17 cellular contexts compared by ENCODE assay signal in the genomic region with DNA sequence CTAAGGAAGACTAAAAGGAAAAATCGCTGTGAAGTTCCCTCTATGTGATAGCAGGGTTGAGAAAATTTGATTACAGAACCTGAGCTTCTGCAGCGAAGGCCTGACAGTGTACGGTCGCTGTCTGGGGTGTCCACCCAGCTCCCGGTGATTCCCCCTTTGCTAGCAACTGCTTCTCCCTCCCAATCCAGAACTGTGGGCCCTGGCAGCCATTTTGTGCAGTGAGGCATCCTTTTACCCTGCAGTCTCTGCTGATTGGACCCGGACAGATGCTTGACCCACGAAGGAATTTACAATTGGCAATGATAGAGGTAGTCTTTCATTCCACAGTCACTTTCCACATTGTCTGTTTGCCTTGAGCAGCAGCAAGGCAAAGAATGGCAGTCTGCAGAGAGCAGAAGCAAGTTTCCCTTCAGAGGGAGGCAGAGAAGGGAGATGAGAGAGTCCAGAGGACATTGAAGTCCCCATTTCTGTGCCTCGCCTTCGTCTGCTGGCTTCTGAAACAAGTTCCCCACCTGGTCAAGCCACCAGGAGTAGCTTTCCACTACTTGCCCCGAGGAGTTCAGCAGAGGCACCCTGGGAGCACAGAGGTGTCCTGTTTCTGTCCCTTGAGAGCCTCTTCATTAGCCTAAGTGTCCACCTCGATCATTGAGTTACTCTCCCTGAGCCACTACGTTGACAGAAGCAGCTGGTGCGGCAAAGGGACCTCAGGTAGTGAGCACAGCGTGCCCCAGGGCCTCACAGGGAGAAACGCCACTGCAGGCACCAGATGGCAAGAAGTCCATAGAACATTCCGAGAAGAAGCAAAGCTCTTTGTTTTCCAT.
"Had no signal": no experiment of that assay in that cellular context is flagged by ENCODE, and none has a peak within 500 bp of the region (broad histone marks: within the 10 kb centered on the region; RNA-seq: fewer than 3 reads in every experiment).

No MANE protein-coding gene starts in this region.

- H3K27me3 ChIP-seq: brain microvascular endothelial cell, left lung, sigmoid colon, suprapubic skin had no signal

- H3K27ac ChIP-seq: brain microvascular endothelial cell, left lung, psoas muscle, sigmoid colon, suprapubic skin had no signal

- H3K36me3 ChIP-seq: brain microvascular endothelial cell had no signal

- H3K4me1 ChIP-seq: left lung, sigmoid colon, suprapubic skin had no signal

- H3K27me3 Mint-ChIP-seq: activated CD4-positive, alpha-beta memory T cell treated with anti-CD3 and anti-CD28 coated beads for 36 hours; activated naive CD8-positive, alpha-beta T cell treated with anti-CD3 and anti-CD28 coated beads for 36 hours; dendritic cell treated with granulocyte-macrophage colony-stimulating factor and Interleukin-4, amounts not matched to agents 40 ng/mL and 50 ng/mL, for 4 days; effector memory CD8-positive, alpha-beta T cell; type B pancreatic cell had no signal

- H3K9me3 Mint-ChIP-seq: type B pancreatic cell had no signal

- H3K27ac Mint-ChIP-seq: activated CD4-positive, alpha-beta memory T cell treated with anti-CD3 and anti-CD28 coated beads for 36 hours; activated naive CD8-positive, alpha-beta T cell treated with anti-CD3 and anti-CD28 coated beads for 36 hours; dendritic cell treated with granulocyte-macrophage colony-stimulating factor and Interleukin-4, amounts not matched to agents 40 ng/mL and 50 ng/mL, for 4 days; nephron progenitor cell; type B pancreatic cell had no signal

- DNase-seq: activated CD4-positive, alpha-beta memory T cell treated with anti-CD3 and anti-CD28 coated beads for 36 hours; activated CD4-positive, alpha-beta T cell treated with anti-CD3 and anti-CD28 coated beads for 1 hour; activated gamma-delta T cell; activated naive CD8-positive, alpha-beta T cell treated with anti-CD3 and anti-CD28 coated beads for 36 hours; activated T-cell treated with anti-CD3 and anti-CD28 coated beads, Interleukin-2, amount 50 U/mL, for 4 hours; brain microvascular endothelial cell; cerebellar nuclear complex; effector memory CD8-positive, alpha-beta T cell; left lung; mesenchymal stem cell; nephron progenitor cell; psoas muscle; sigmoid colon; stimulated activated naive CD4-positive, alpha-beta T cell treated with Interleukin-2 at 50 U/mL for 16 hours had no signal

- H3K4me3 ChIP-seq: left lung, psoas muscle, sigmoid colon, suprapubic skin had no signal

- H3K4me3 Mint-ChIP-seq: activated CD4-positive, alpha-beta memory T cell treated with anti-CD3 and anti-CD28 coated beads for 36 hours; activated naive CD8-positive, alpha-beta T cell treated with anti-CD3 and anti-CD28 coated beads for 36 hours; activated T-cell treated with anti-CD3 and anti-CD28 coated beads, Interleukin-2, amount 50 U/mL, for 4 hours; dendritic cell treated with granulocyte-macrophage colony-stimulating factor and Interleukin-4, amounts not matched to agents 40 ng/mL and 50 ng/mL, for 4 days; effector memory CD8-positive, alpha-beta T cell; nephron progenitor cell; type B pancreatic cell had no signal
